Comparison of ENCODE assay signal across 22 cellular contexts in the genomic region with DNA sequence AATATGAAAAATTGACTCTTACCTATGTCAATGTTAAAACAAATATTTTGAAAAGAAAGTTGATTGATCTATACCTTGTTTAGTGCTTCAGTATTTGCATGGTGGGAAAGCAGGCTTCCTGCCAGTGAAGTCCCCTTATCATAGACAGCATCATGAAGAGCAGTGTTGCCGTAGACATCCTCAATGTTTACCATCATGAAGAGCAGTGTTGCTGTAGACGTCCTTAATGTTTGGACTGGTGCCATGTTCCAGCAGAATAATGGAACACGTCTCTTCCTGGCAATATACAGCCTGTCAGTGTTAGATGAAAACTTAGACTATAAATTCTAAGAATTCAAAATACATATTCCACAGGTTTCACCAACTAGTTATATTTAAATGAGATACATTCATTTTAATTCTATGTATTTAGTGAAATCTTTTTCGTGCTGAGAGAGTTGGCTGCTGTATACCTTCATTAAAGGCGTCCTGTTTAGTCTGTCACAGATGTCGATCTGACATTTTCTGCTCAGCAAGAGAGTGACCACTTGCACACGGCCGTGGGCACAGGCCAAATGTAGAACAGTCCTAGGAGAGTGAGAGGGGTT.
DNase-seq lines count a peak whose midpoint lies in the region; ATAC-seq and TF ChIP-seq lines count a peak whose summit lies in the region.
"Had no signal": no experiment of that assay in that cellular context is flagged by ENCODE, and none has a peak within 500 bp of the region (broad histone marks: within the 10 kb centered on the region; RNA-seq: fewer than 3 reads in every experiment).

No MANE protein-coding gene starts in this region.

- TF ChIP-seq CTCF in WTC11 (IDR thresholded peaks at IDR 0.05) (no peak), GM13976 (IDR thresholded peaks at IDR 0.05; ENCODE audit: borderline replicate concordance, control extremely low read depth, extremely low read depth, insufficient read depth, missing control alignments) (no peak)

- DNase-seq in DMS153 treated with DMSO at 0.1 percent for 48 hours (lab: John Stamatoyannopoulos, UW; ENCODE audit: unreplicated experiment) (peak; percentile 73), NCI-H1092 (lab: John Stamatoyannopoulos, UW) (peak; percentile 10), NCI-H345 treated with DMSO at 0.1 percent for 48 hours (lab: John Stamatoyannopoulos, UW; ENCODE audit: unreplicated experiment) (peak; percentile 95), SHP77 (lab: John Stamatoyannopoulos, UW) (peak; percentile 44), kidney tubule cell (ENCODE audit: low spot score) (no peak), WTC11 (ENCODE audit: low spot score) (no peak), GM13976 (ENCODE audit: low spot score) (no peak)
- DNase-seq: activated B cell treated with CpG ODN at 0.5 μM for 24 hours; activated gamma-delta T cell; activated T-cell treated with anti-CD3 and anti-CD28 coated beads, Interleukin-2, amount 50 U/mL, for 24 hours; colonic mucosa; effector CD4-positive, alpha-beta T cell; GOT3; NCI-H146; NCI-H2171 treated with DMSO at 0.1 percent for 48 hours; ovary; PC-3; SK-N-SH; stimulated activated CD4-positive, alpha-beta T cell treated with anti-CD3 and anti-CD28 coated beads, Interleukin-4, amount 100 ng/mL, for 24 hours had no signal

- peaks cover 67% of the 10 kb centered on the region for H3K27me3 Mint-ChIP-seq in WTC11 (ENCODE audit: low read depth)
- H3K27me3 Mint-ChIP-seq: memory B cell had no signal

- CTCF ChIA-PET in WTC11 (lab: Charles Lee): no interaction called here

- peaks cover 6% of the 10 kb centered on the region; the same call in 1 of the 2 replicates for H3K4me1 Mint-ChIP-seq in WTC11

- H3K27ac Mint-ChIP-seq in WTC11: no peak overlapping the region
- H3K27ac Mint-ChIP-seq: activated B cell treated with CpG ODN at 0.5 μM for 24 hours, IgD-negative memory B cell had no signal

- H3K9me3 Mint-ChIP-seq in WTC11: peaks cover 2% of the 10 kb centered on the region
- H3K9me3 Mint-ChIP-seq: activated B cell treated with CpG ODN at 0.5 μM for 24 hours; activated T-cell treated with anti-CD3 and anti-CD28 coated beads, Interleukin-2, amount 50 U/mL, for 24 hours; memory B cell; neural crest cell had no signal

- ATAC-seq in WTC11: no peak
- ATAC-seq: PC-3 had no signal

- H3K36me3 Mint-ChIP-seq in WTC11: peaks cover 1% of the 10 kb centered on the region; the same call in 1 of the 2 replicates
- H3K36me3 Mint-ChIP-seq: IgD-negative memory B cell had no signal

- in situ Hi-C loops in GM13976 (cut with MboI; ENCODE audit: low sequenced_read_pairs, unreplicated experiment): no loop called here

- H3K4me3 Mint-ChIP-seq in WTC11: no peak overlapping the region
- H3K4me3 Mint-ChIP-seq: activated B cell treated with CpG ODN at 0.5 μM for 24 hours; activated T-cell treated with anti-CD3 and anti-CD28 coated beads, Interleukin-2, amount 50 U/mL, for 24 hours; IgD-negative memory B cell; memory B cell; neural crest cell had no signal

- POLR2A ChIA-PET in WTC11 (lab: Charles Lee): no interaction called here

TF ChIP-seq in WTC11, 78 proteins besides CTCF, POLR2A, EP300 and RAD21:
- TF ChIP-seq TEAD1 (CRISPR knock-in tag; IDR thresholded peaks at IDR 0.05): no peak
- TF ChIP-seq, protein P1, sequence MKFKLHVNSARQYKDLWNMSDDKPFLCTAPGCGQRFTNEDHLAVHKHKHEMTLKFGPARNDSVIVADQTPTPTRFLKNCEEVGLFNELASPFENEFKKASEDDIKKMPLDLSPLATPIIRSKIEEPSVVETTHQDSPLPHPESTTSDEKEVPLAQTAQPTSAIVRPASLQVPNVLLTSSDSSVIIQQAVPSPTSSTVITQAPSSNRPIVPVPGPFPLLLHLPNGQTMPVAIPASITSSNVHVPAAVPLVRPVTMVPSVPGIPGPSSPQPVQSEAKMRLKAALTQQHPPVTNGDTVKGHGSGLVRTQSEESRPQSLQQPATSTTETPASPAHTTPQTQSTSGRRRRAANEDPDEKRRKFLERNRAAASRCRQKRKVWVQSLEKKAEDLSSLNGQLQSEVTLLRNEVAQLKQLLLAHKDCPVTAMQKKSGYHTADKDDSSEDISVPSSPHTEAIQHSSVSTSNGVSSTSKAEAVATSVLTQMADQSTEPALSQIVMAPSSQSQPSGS (CRISPR knock-in tag; IDR thresholded peaks at IDR 0.05; ENCODE audit: borderline replicate concordance, low read depth): no peak
- no peak for TF ChIP-seq HMGA2 (CRISPR knock-in tag; IDR thresholded peaks at IDR 0.05)

Comparison
In these comparisons a context has a peak if more than half of its experiments do, and no peak if none do; other contexts are left out.
1. DNase-seq: peak in DMS153 treated with DMSO at 0.1 percent for 48 hours (single experiment), NCI-H1092 (single experiment), NCI-H345 treated with DMSO at 0.1 percent for 48 hours (single experiment) and SHP77 (2 of 2); none in kidney tubule cell (single experiment), WTC11 (single experiment) and GM13976 (single experiment).